1 cellular context compared by ENCODE assay signal in the genomic region with DNA sequence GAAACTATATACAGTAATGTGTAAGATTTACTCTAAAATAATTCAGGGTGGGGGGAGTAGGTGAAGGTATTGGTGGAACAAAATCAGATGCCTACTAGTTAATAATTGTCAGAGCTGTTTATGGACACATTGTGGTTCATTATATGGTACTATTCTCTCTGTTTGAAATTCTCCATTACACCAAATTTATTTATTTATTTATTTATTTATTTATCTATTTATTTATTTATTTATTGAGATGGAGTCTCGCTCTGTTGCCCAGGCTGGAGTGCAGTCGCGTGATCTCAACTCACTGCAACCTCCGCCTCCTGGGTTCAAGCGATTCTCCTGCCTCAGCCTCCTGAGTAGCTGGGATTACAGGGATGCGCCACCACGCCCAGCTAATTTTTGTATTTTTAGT. TPM values are rescaled to one million over a fixed set of nuclear protein-coding genes. Genes with fewer than 3 reads are reported as not detected.
"Had no signal": no experiment of that assay in that cellular context is flagged by ENCODE, and none has a peak within 500 bp of the region (broad histone marks: within the 10 kb centered on the region; RNA-seq: fewer than 3 reads in every experiment).

No MANE protein-coding gene starts in this region.

RNA-seq across cellular contexts. Expression of a gene that starts 14.5 kb away (rescaled TPM):
- polyA plus RNA-seq: GM12878 had no signal
